10 cellular contexts compared by ENCODE assay signal in genomic region chr16:56632848-56633365, GRCh38. TPM values are rescaled to one million over a fixed set of nuclear protein-coding genes. Genes with fewer than 3 reads are reported as not detected.
DNase-seq lines count a peak whose midpoint lies in the region; ATAC-seq and TF ChIP-seq lines count a peak whose summit lies in the region.
"Had no signal": no experiment of that assay in that cellular context is flagged by ENCODE, and none has a peak within 500 bp of the region (broad histone marks: within the 10 kb centered on the region; RNA-seq: fewer than 3 reads in every experiment).

No MANE protein-coding gene starts in this region.

- H3K9me3 ChIP-seq in PC-3 (ENCODE audit: low read length): no peaks in the 10 kb centered on the region
- H3K9me3 ChIP-seq in colonic mucosa: no peaks in the 10 kb centered on the region
- H3K9me3 ChIP-seq in lung (ENCODE audit: control insufficient read depth in 2 of 2, insufficient read depth in 1 of 2, low read length in 1 of 2): peaks cover 0 to 10% of the 10 kb centered on the region in 2 donors

- intact Hi-C loops in PC-3 (cut with micrococcal nuclease) (no loop called here), colonic mucosa (cut with DNase I) (no loop called here)

- H3K9me3 Mint-ChIP-seq in stimulated activated naive CD8-positive, alpha-beta T cell treated with anti-CD3 and anti-CD28 coated beads, Interleukin-15, amount 100 ng/mL, for 72 hours: no peaks in the 10 kb centered on the region

- ATAC-seq in PC-3 (no peak), lung (ENCODE audit: insufficient read depth, low FRiP score) (peak; percentile 19), GM19328 (IDR thresholded peaks at IDR 0.05; ENCODE audit: unreplicated experiment) (no peak)
- ATAC-seq in stimulated activated naive CD8-positive, alpha-beta T cell treated with anti-CD3 and anti-CD28 coated beads, Interleukin-15, amount 100 ng/mL, for 72 hours: no peak

- H3K4me2 ChIP-seq in PC-3 (ENCODE audit: low read length): peak overlapping the region; percentile 80

- peaks cover 96% of the 10 kb centered on the region for H3K27me3 Mint-ChIP-seq in stimulated activated naive CD8-positive, alpha-beta T cell treated with anti-CD3 and anti-CD28 coated beads, Interleukin-15, amount 100 ng/mL, for 72 hours

- H3K4me1 ChIP-seq in PC-3 (ENCODE audit: insufficient read depth, low read length) (no peaks in the 10 kb centered on the region; the same call in 1 of the 2 replicates), colonic mucosa (no peaks in the 10 kb centered on the region), lung (ENCODE audit: control insufficient read depth in 2 of 2, insufficient read depth in 2 of 2, low read length in 2 of 2) (peaks cover 0 to 12% of the 10 kb centered on the region in 2 donors)

- H3K4me3 ChIP-seq in PC-3 (ENCODE audit: low read length) (peak overlapping the region; percentile 67), colonic mucosa (peak overlapping the region; percentile 50), lung (peak overlapping the region; percentile 37)
- H3K4me3 ChIP-seq: GM12878 had no signal

- no peaks in the 10 kb centered on the region for H3K9me2 ChIP-seq in PC-3 (replicated peaks; ENCODE audit: low read length)

- no peak overlapping the region; the same call in 1 of the 2 replicates for H3K9ac ChIP-seq in PC-3 (ENCODE audit: low read length)
- H3K9ac ChIP-seq in colonic mucosa (ENCODE audit: low read depth in 2 of 2, low read length in 2 of 2): peak overlapping the region; percentile 63 to 91

- no peaks in the 10 kb centered on the region for H3K79me2 ChIP-seq in PC-3 (ENCODE audit: low read length)

- H4K20me1 ChIP-seq in PC-3 (ENCODE audit: low read length): no peaks in the 10 kb centered on the region

- H3K27ac ChIP-seq in PC-3 (ENCODE audit: low read length): no peak overlapping the region
- H3K27ac ChIP-seq in colonic mucosa: peak overlapping the region; percentile 9
- H3K27ac ChIP-seq in lung (ENCODE audit: low read depth in 1 of 2, low read length in 1 of 2): peak overlapping the region; percentile 17 to 87

- H3K27me3 ChIP-seq in PC-3 (ENCODE audit: low read length) (no peaks in the 10 kb centered on the region), colonic mucosa (peaks cover 12% of the 10 kb centered on the region), lung (ENCODE audit: control insufficient read depth, insufficient read depth) (no peaks in the 10 kb centered on the region)

- no peak overlapping the region for H3K27ac Mint-ChIP-seq in stimulated activated naive CD8-positive, alpha-beta T cell treated with anti-CD3 and anti-CD28 coated beads, Interleukin-15, amount 100 ng/mL, for 72 hours

- 15 to 32% methylated on average over 6 of the region's 6 CpGs for WGBS in lung, 2 donors

- no peak for TF ChIP-seq CTCF in PC-3 (conservative IDR thresholded peaks at IDR 0.05; ENCODE audit: low read depth, low read length)
- no peak for TF ChIP-seq CTCF in colonic mucosa (IDR thresholded peaks at IDR 0.05)
- TF ChIP-seq CTCF in lung (IDR thresholded peaks at IDR 0.05; ENCODE audit: control extremely low read depth, extremely low read depth): no peak

- CTCF ChIA-PET in PC-3 (lab: Charles Lee): no interaction called here

- H3F3A ChIP-seq in PC-3 (ENCODE audit: low read length, unreplicated experiment): no peaks in the 10 kb centered on the region

- H3K4me1 Mint-ChIP-seq in stimulated activated naive CD8-positive, alpha-beta T cell treated with anti-CD3 and anti-CD28 coated beads, Interleukin-15, amount 100 ng/mL, for 72 hours: peaks cover 46% of the 10 kb centered on the region

- H2AFZ ChIP-seq in PC-3 (ENCODE audit: low read length): no peak overlapping the region

- TSS peak; percentile 48 for BruUV-seq in PC-3 (replicated peaks; lab: Mats Ljungman, UMichigan)

- peak overlapping the region; percentile 77 to 89 for H3K4me3 Mint-ChIP-seq in stimulated activated naive CD8-positive, alpha-beta T cell treated with anti-CD3 and anti-CD28 coated beads, Interleukin-15, amount 100 ng/mL, for 72 hours

- DNase-seq in PC-3 (no peak), colonic mucosa (no peak), lung (ENCODE audit: low spot score) (no peak), activated gamma-delta T cell treated with Interleukin-2 at 50 U/mL for 16 hours (no peak), cerebellar nuclear complex (lab: John Stamatoyannopoulos, UW) (no peak)
- DNase-seq in stimulated activated naive CD8-positive, alpha-beta T cell treated with anti-CD3 and anti-CD28 coated beads, Interleukin-15, amount 100 ng/mL, for 72 hours: no peak
- DNase-seq in stimulated activated CD4-positive, alpha-beta T cell treated with anti-CD3 and anti-CD28 coated beads, Interleukin-4, amount 100 ng/mL, for 1 hour: no peak
- DNase-seq: NCI-H2029 had no signal

- H3K36me3 ChIP-seq in PC-3 (ENCODE audit: low read depth, low read length) (no peaks in the 10 kb centered on the region), colonic mucosa (no peaks in the 10 kb centered on the region), lung (ENCODE audit: control insufficient read depth in 2 of 2, insufficient read depth in 2 of 2, low read length in 2 of 2) (no peaks in the 10 kb centered on the region)

- POLR2A ChIA-PET in PC-3 (lab: Charles Lee; ENCODE audit: unreplicated experiment): no interaction called here

RNA-seq across cellular contexts. Expression of gene MT1M, which starts 0.4 kb away (rescaled TPM):
- total RNA-seq in PC-3 (2014; rRNA removed): 1.3 and 1.5 TPM in 2 replicates
- total RNA-seq in colonic mucosa: 10 to 100 TPM; 19.0 to 21.2 TPM
- total RNA-seq in lung: 10 to 100 TPM in 1 of 2 donors, under 1 TPM in 1; 0.88 to 51.9 TPM
- polyA plus RNA-seq in lung: 100 to 1,000 TPM in 1 of 2 donors, 10 to 100 TPM in 1; 35.2 to 251 TPM
- total RNA-seq: GM12878 had no signal
- polyA plus RNA-seq: GM12878 had no signal

RNA-seq across cellular contexts. Expression of gene MT1A, which starts 5.6 kb away (rescaled TPM):
- not detected in 2 replicates for total RNA-seq in PC-3 (2014; rRNA removed)
- total RNA-seq in colonic mucosa: 10 to 100 TPM in 1 of 2 donors, 1 to 10 TPM in 1; 5.5 to 10.2 TPM
- 10 to 100 TPM in 1 of 2 donors, 1 to 10 TPM in 1; 1.1 to 36.2 TPM for total RNA-seq in lung
- polyA plus RNA-seq in lung: 100 to 1,000 TPM in 1 of 2 donors, 10 to 100 TPM in 1; 66.7 to 438 TPM
- total RNA-seq: GM12878 had no signal
- polyA plus RNA-seq: GM12878 had no signal

RNA-seq across cellular contexts. Expression of gene MT1E, which starts 7.3 kb away (rescaled TPM):
- total RNA-seq in PC-3 (2014; rRNA removed) (not detected in 2 replicates), colonic mucosa (100 to 1,000 TPM; 251 to 359 TPM), lung (100 to 1,000 TPM in 1 of 2 donors, 10 to 100 TPM in 1; 22.1 to 251 TPM)
- 100 to 1,000 TPM in 1 of 2 donors, 10 to 100 TPM in 1; 66.9 to 746 TPM for polyA plus RNA-seq in lung

RNA-seq across cellular contexts. Expression of gene MT1B, which starts 18.8 kb away (rescaled TPM):
- not detected in 2 replicates for total RNA-seq in PC-3 (2014; rRNA removed)
- not detected for total RNA-seq in colonic mucosa
- total RNA-seq in lung: not detected
- polyA plus RNA-seq in lung: not detected
- total RNA-seq: GM12878 had no signal
- polyA plus RNA-seq: GM12878 had no signal

RNA-seq across cellular contexts. Expression of gene MT2A, which starts 24.5 kb away (rescaled TPM):
- total RNA-seq in PC-3 (2014; rRNA removed): 683 and 758 TPM in 2 replicates
- total RNA-seq in colonic mucosa: 100 to 1,000 TPM; 239 to 320 TPM
- 100 to 1,000 TPM in 1 of 2 donors, 10 to 100 TPM in 1; 17.6 to 521 TPM for total RNA-seq in lung
- polyA plus RNA-seq in lung: 1,000 to 10,000 TPM in 1 of 2 donors, 100 to 1,000 TPM in 1; 903 to 1,104 TPM

Comparison
In these comparisons a context has a peak if more than half of its experiments do, and no peak if none do; other contexts are left out.
1. RNA of gene MT1E, which starts 7.3 kb away (total RNA-seq): 251 to 359 TPM in colonic mucosa and 22.1 to 251 TPM in lung; not detected in PC-3; every median in the first group is over 10 times any median in the second.
2. Peak in every context shown above with its lines, with median percentiles within 50 percentile points of each other: H3K4me3 ChIP-seq.